In the genomic region with DNA sequence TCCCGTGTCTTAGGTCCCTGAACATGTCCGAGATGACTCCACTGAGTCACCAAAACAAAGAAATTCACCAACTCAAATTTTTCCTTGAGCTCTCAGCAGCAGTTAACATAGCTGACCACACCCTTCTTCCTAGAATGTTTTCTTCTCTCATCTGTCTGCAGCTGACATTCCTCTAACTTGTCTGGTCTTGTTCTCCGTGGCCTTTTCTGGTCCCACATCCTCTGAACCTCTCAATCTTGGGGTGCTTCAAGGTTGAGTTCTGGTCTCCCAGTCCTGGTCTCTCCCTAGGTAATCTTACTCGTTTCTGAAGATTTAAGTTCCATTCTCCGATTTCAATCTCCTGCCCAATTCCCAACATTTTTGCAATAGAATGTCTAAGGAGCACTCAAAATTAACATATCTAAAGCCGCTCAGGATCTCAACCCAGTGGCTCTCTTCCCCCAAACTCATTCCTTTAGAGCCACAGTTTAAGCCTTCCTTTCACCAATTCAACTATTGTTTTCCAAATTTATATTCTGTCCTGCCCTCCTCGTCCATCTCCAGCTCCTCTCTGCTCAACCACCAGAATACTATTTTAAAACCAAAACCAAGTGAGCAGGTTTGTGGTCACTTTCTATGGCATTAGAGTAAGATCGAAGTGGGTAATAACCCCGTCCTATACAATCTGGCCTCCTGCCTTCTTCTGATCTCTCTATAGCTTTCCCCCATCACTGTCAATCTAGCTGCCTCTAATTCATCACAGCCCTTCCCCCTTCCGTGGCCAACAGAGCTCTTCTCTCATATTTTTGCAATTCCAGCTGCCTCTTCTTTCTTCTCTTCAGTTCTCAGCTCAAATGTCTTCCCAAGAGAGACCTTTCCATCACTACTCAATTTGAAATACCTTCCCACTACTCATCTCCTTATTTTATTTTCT, we compare ENCODE assay signal across 20 cellular contexts. TPM values are rescaled to one million over a fixed set of nuclear protein-coding genes. Genes with fewer than 3 reads are reported as not detected.
DNase-seq lines count a peak whose midpoint lies in the region; ATAC-seq and TF ChIP-seq lines count a peak whose summit lies in the region.
"Had no signal": no experiment of that assay in that cellular context is flagged by ENCODE, and none has a peak within 500 bp of the region (broad histone marks: within the 10 kb centered on the region; RNA-seq: fewer than 3 reads in every experiment).

No MANE protein-coding gene starts in this region.

- 5% methylated on average over 10 of the region's 10 CpGs for WGBS in HUES64
- WGBS in endodermal cell (ENCODE audit: insufficient coverage in 1 of 2, insufficient read length in 1 of 2), 2 experiments, result 28 to 33% methylated on average over 9 to 10 of the region's 10 CpGs

- H3K27ac Mint-ChIP-seq in endodermal cell (peak overlapping the region; percentile 50), progenitor cell of endocrine pancreas (no peak overlapping the region)
- H3K27ac Mint-ChIP-seq: activated CD4-positive, alpha-beta T cell treated with anti-CD3 and anti-CD28 coated beads for 36 hours; effector memory CD8-positive, alpha-beta T cell had no signal

- H3K9ac ChIP-seq in HUES64 (ENCODE audit: low read depth, low read length) (peak overlapping the region; percentile 86), endodermal cell (ENCODE audit: extremely low read depth, low read length, poor library complexity, severe bottlenecking) (peak overlapping the region; percentile 32)
- H3K9ac ChIP-seq: parathyroid adenoma had no signal

- DNase-seq in AG10803 (ENCODE audit: low read depth), result peak; percentile 12
- DNase-seq in endodermal cell, result peak; percentile 74
- peak; percentile 73 for DNase-seq in islet precursor cell
- DNase-seq in progenitor cell of endocrine pancreas (ENCODE audit: low spot score, unreplicated experiment), result no peak
- no peak for DNase-seq in activated CD8-positive, alpha-beta memory T cell treated with anti-CD3 and anti-CD28 coated beads for 24 hours
- DNase-seq in SIG-M5 treated with dmso at 0.1 percent for 504 hours (lab: John Stamatoyannopoulos, UW; ENCODE audit: unreplicated experiment), result no peak
- DNase-seq: activated CD4-positive, alpha-beta T cell treated with anti-CD3 and anti-CD28 coated beads for 36 hours; AML-193; DMS79; effector memory CD8-positive, alpha-beta T cell; heart right ventricle; midbrain; NCI-H446 treated with DMSO at 0.1 percent for 48 hours; Peyer's patch; stimulated activated CD8-positive, alpha-beta memory T cell treated with anti-CD3 and anti-CD28 coated beads, Interleukin-4, amount 100 ng/mL, for 48 hours; T-helper 1 cell had no signal

- H3K4me1 ChIP-seq in HUES64 (ENCODE audit: insufficient read depth, low read length) (peaks cover 31% of the 10 kb centered on the region), endodermal cell (ENCODE audit: control insufficient read depth, insufficient read depth, low read length) (peaks cover 6% of the 10 kb centered on the region)
- H3K4me1 ChIP-seq: heart right ventricle, parathyroid adenoma, Peyer's patch, tibial nerve had no signal

- H3K27me3 ChIP-seq in HUES64 (ENCODE audit: insufficient read depth, low read length) (no peaks in the 10 kb centered on the region), endodermal cell (ENCODE audit: control insufficient read depth, insufficient read depth, low read length, poor library complexity, severe bottlenecking) (no peaks in the 10 kb centered on the region)
- H3K27me3 ChIP-seq: Peyer's patch, tibial nerve had no signal

- peak overlapping the region; percentile 41 for H3K4me3 Mint-ChIP-seq in endodermal cell
- no peak overlapping the region for H3K4me3 Mint-ChIP-seq in progenitor cell of endocrine pancreas (ENCODE audit: low read depth)
- H3K4me3 Mint-ChIP-seq: activated CD4-positive, alpha-beta T cell treated with anti-CD3 and anti-CD28 coated beads for 36 hours; effector memory CD8-positive, alpha-beta T cell had no signal

- H3K36me3 ChIP-seq in HUES64 (ENCODE audit: insufficient read depth, low read length), result peaks cover 20% of the 10 kb centered on the region
- no peaks in the 10 kb centered on the region for H3K36me3 ChIP-seq in endodermal cell (ENCODE audit: control insufficient read depth, insufficient read depth, low read length)
- H3K36me3 ChIP-seq: heart right ventricle, Peyer's patch, tibial nerve had no signal

- TF ChIP-seq CTCF in AG10803 (conservative IDR thresholded peaks at IDR 0.05; ENCODE audit: low read length), result no peak
- TF ChIP-seq CTCF in endodermal cell (conservative IDR thresholded peaks at IDR 0.05), result no peak
- TF ChIP-seq CTCF in progenitor cell of endocrine pancreas (IDR thresholded peaks at IDR 0.05; ENCODE audit: unreplicated experiment), result no peak

- H3K27ac ChIP-seq in HUES64 (ENCODE audit: low read depth, low read length), result peak overlapping the region; percentile 94
- peak overlapping the region; percentile 14 for H3K27ac ChIP-seq in endodermal cell (ENCODE audit: low read depth, low read length)
- H3K27ac ChIP-seq: heart right ventricle, parathyroid adenoma, Peyer's patch, tibial nerve had no signal

- no peak overlapping the region for H3K4me3 ChIP-seq in AG10803 (ENCODE audit: low read length)
- peak overlapping the region; percentile 53 for H3K4me3 ChIP-seq in HUES64 (ENCODE audit: low read length)
- H3K4me3 ChIP-seq in endodermal cell (ENCODE audit: low read length), result peak overlapping the region; percentile 62
- H3K4me3 ChIP-seq: heart right ventricle, Peyer's patch, tibial nerve had no signal

- peaks cover 14% of the 10 kb centered on the region for H3K36me3 Mint-ChIP-seq in endodermal cell (ENCODE audit: low read depth)
- H3K36me3 Mint-ChIP-seq in progenitor cell of endocrine pancreas (ENCODE audit: insufficient read depth), result peaks cover 2% of the 10 kb centered on the region

- H3K4me1 Mint-ChIP-seq in endodermal cell, result peaks cover 20% of the 10 kb centered on the region
- no peaks in the 10 kb centered on the region for H3K4me1 Mint-ChIP-seq in progenitor cell of endocrine pancreas (ENCODE audit: low read depth)
- H3K4me1 Mint-ChIP-seq: activated CD4-positive, alpha-beta T cell treated with anti-CD3 and anti-CD28 coated beads for 36 hours had no signal

- H3K9me3 ChIP-seq in HUES64 (ENCODE audit: insufficient read depth, low read depth, low read length), result no peaks in the 10 kb centered on the region
- no peaks in the 10 kb centered on the region for H3K9me3 ChIP-seq in endodermal cell (ENCODE audit: control insufficient read depth, low read length)

- H3K27me3 Mint-ChIP-seq in endodermal cell (ENCODE audit: insufficient read depth) (no peaks in the 10 kb centered on the region), progenitor cell of endocrine pancreas (peaks cover 14% of the 10 kb centered on the region)
- H3K27me3 Mint-ChIP-seq: activated CD4-positive, alpha-beta T cell treated with anti-CD3 and anti-CD28 coated beads for 36 hours; effector memory CD8-positive, alpha-beta T cell had no signal

- peaks cover 11% of the 10 kb centered on the region for H3K9me3 Mint-ChIP-seq in endodermal cell
- no peaks in the 10 kb centered on the region for H3K9me3 Mint-ChIP-seq in progenitor cell of endocrine pancreas (ENCODE audit: low read depth)

- ATAC-seq in HG02571 (IDR thresholded peaks at IDR 0.05; ENCODE audit: unreplicated experiment), result no peak
- ATAC-seq: activated CD4-positive, alpha-beta T cell treated with anti-CD3 and anti-CD28 coated beads for 36 hours; effector memory CD8-positive, alpha-beta T cell; heart right ventricle had no signal

RNA-seq across cellular contexts. Expression of a gene that starts 1.2 kb away (rescaled TPM):
- polyA plus RNA-seq in HUES64 (2013, experiment 1 of 2), result 20.4 TPM
- polyA plus RNA-seq in HUES64 (2013, experiment 2 of 2), result 19.8 TPM
- total RNA-seq in endodermal cell, result 10 to 100 TPM in 1 of 2 donors, under 1 TPM in 1; 0.53 to 13.6 TPM
- polyA plus RNA-seq in endodermal cell (2013, experiment 1 of 2), result 1.9 TPM
- polyA plus RNA-seq in endodermal cell (2013, experiment 2 of 2), result 0.87 TPM
- total RNA-seq in progenitor cell of endocrine pancreas, result not detected in 2 replicates
- total RNA-seq: activated CD4-positive, alpha-beta T cell treated with anti-CD3 and anti-CD28 coated beads for 36 hours; heart right ventricle; Peyer's patch; tibial nerve had no signal

RNA-seq across cellular contexts. Expression of a gene that starts 31.1 kb away (rescaled TPM):
- not detected for polyA plus RNA-seq in HUES64 (2013, experiment 1 of 2)
- not detected for polyA plus RNA-seq in HUES64 (2013, experiment 2 of 2)
- not detected for total RNA-seq in endodermal cell
- polyA plus RNA-seq in endodermal cell (2013, experiment 1 of 2), result not detected
- polyA plus RNA-seq in endodermal cell (2013, experiment 2 of 2), result not detected
- not detected in 2 replicates for total RNA-seq in progenitor cell of endocrine pancreas
- total RNA-seq: activated CD4-positive, alpha-beta T cell treated with anti-CD3 and anti-CD28 coated beads for 36 hours; heart right ventricle; Peyer's patch; tibial nerve had no signal
- polyA plus RNA-seq: heart right ventricle had no signal

Comparison
In these comparisons a context has a peak if more than half of its experiments do, and no peak if none do; other contexts are left out.
1. DNase-seq: peak in AG10803 (single experiment), endodermal cell (single experiment) and islet precursor cell (single experiment); none in progenitor cell of endocrine pancreas (single experiment), activated CD8-positive, alpha-beta memory T cell treated with anti-CD3 and anti-CD28 coated beads for 24 hours (single experiment) and SIG-M5 treated with dmso at 0.1 percent for 504 hours (single experiment).